ENCODE assay signal across 15 cellular contexts in genomic region chr6:170022827-170023619, GRCh38.
DNase-seq lines count a peak whose midpoint lies in the region; ATAC-seq and TF ChIP-seq lines count a peak whose summit lies in the region.
"Had no signal": no experiment of that assay in that cellular context is flagged by ENCODE, and none has a peak within 500 bp of the region (broad histone marks: within the 10 kb centered on the region; RNA-seq: fewer than 3 reads in every experiment).

No MANE protein-coding gene starts in this region.

- H3K27ac Mint-ChIP-seq in GM23338, result no peak overlapping the region
- H3K27ac Mint-ChIP-seq in effector memory CD8-positive, alpha-beta T cell, result no peak overlapping the region
- no peak overlapping the region for H3K27ac Mint-ChIP-seq in stimulated activated effector memory CD8-positive, alpha-beta T cell treated with anti-CD3 and anti-CD28 coated beads, Interleukin-12 subunit alpha, Interleukin-12 subunit beta, amount 100 ng/mL, for 72 hours
- H3K27ac Mint-ChIP-seq: stimulated activated naive B cell treated with anti-CD40 and anti-IgM and Interleukin-4, amounts not matched to agents 10 μg/mL and 1 μg/mL and 100 μg/mL, for 72 hours had no signal

- no peaks in the 10 kb centered on the region for H3K4me1 ChIP-seq in GM23338 (ENCODE audit: insufficient read depth)
- H3K4me1 ChIP-seq: ascending aorta had no signal

- no peaks in the 10 kb centered on the region for H4K20me1 ChIP-seq in GM23338 (replicated peaks; ENCODE audit: insufficient read depth)

- peaks cover 7% of the 10 kb centered on the region; the same call in 1 of the 3 replicates for H3K36me3 Mint-ChIP-seq in GM23338 (ENCODE audit: low read depth)
- no peaks in the 10 kb centered on the region for H3K36me3 Mint-ChIP-seq in effector memory CD8-positive, alpha-beta T cell (ENCODE audit: insufficient read depth)
- H3K36me3 Mint-ChIP-seq in stimulated activated effector memory CD8-positive, alpha-beta T cell treated with anti-CD3 and anti-CD28 coated beads, Interleukin-12 subunit alpha, Interleukin-12 subunit beta, amount 100 ng/mL, for 72 hours, result no peaks in the 10 kb centered on the region
- H3K36me3 Mint-ChIP-seq: stimulated activated naive B cell treated with anti-CD40 and anti-IgM and Interleukin-4, amounts not matched to agents 10 μg/mL and 1 μg/mL and 100 μg/mL, for 72 hours had no signal

- TF ChIP-seq CTCF in GM23338 (conservative IDR thresholded peaks at IDR 0.05; ENCODE audit: low read depth in 2 of 2), result no peak
- no peak for TF ChIP-seq CTCF in GM13976 (IDR thresholded peaks at IDR 0.05; ENCODE audit: borderline replicate concordance, control extremely low read depth, extremely low read depth, insufficient read depth, missing control alignments)

- no peak overlapping the region for H3K27ac ChIP-seq in GM23338 (ENCODE audit: low read depth)
- H3K27ac ChIP-seq: ascending aorta, left lung, VCaP had no signal

- H2AFZ ChIP-seq in GM23338, result peak overlapping the region; percentile 83

- no peaks in the 10 kb centered on the region for H3F3A ChIP-seq in GM23338 (replicated peaks; ENCODE audit: low read depth)

- ATAC-seq in GM23338 (peak; percentile 79), left lobe of liver (peak; percentile 20), HG03469 (IDR thresholded peaks at IDR 0.05; ENCODE audit: unreplicated experiment) (no peak), HG03097 (IDR thresholded peaks at IDR 0.05; ENCODE audit: low FRiP score, unreplicated experiment) (no peak)
- peak; percentile 45 for ATAC-seq in effector memory CD8-positive, alpha-beta T cell (replicated peaks)
- ATAC-seq in stimulated activated effector memory CD8-positive, alpha-beta T cell treated with anti-CD3 and anti-CD28 coated beads, Interleukin-12 subunit alpha, Interleukin-12 subunit beta, amount 100 ng/mL, for 72 hours, result peak; percentile 54
- ATAC-seq: left lung; stimulated activated naive B cell treated with anti-CD40 and anti-IgM and Interleukin-4, amounts not matched to agents 10 μg/mL and 1 μg/mL and 100 μg/mL, for 72 hours had no signal

- H3K9me3 Mint-ChIP-seq in GM23338, result peaks cover 6% of the 10 kb centered on the region; the same call in 2 of the 3 replicates
- peaks cover 0 to 3% of the 10 kb centered on the region in 2 donors for H3K9me3 Mint-ChIP-seq in effector memory CD8-positive, alpha-beta T cell
- H3K9me3 Mint-ChIP-seq in stimulated activated effector memory CD8-positive, alpha-beta T cell treated with anti-CD3 and anti-CD28 coated beads, Interleukin-12 subunit alpha, Interleukin-12 subunit beta, amount 100 ng/mL, for 72 hours, result no peaks in the 10 kb centered on the region

- no peak overlapping the region for H3K4me3 Mint-ChIP-seq in GM23338
- peak overlapping the region in 1 of 2 donors; percentile 37 for H3K4me3 Mint-ChIP-seq in effector memory CD8-positive, alpha-beta T cell
- peak overlapping the region; percentile 33 for H3K4me3 Mint-ChIP-seq in stimulated activated effector memory CD8-positive, alpha-beta T cell treated with anti-CD3 and anti-CD28 coated beads, Interleukin-12 subunit alpha, Interleukin-12 subunit beta, amount 100 ng/mL, for 72 hours
- H3K4me3 Mint-ChIP-seq: stimulated activated naive B cell treated with anti-CD40 and anti-IgM and Interleukin-4, amounts not matched to agents 10 μg/mL and 1 μg/mL and 100 μg/mL, for 72 hours had no signal

- H3K79me2 ChIP-seq in GM23338 (replicated peaks; ENCODE audit: insufficient read depth), result no peaks in the 10 kb centered on the region

- H3K4me3 ChIP-seq in GM23338, result no peak overlapping the region
- H3K4me3 ChIP-seq: left lung, MG63 had no signal

- in situ Hi-C loops in GM13976 (cut with MboI; ENCODE audit: low sequenced_read_pairs, unreplicated experiment), result no loop called here

- peaks cover 3% of the 10 kb centered on the region for H3K27me3 Mint-ChIP-seq in GM23338 (ENCODE audit: insufficient read depth, low read depth, poor library complexity)
- peaks cover 33 to 34% of the 10 kb centered on the region in 2 donors for H3K27me3 Mint-ChIP-seq in effector memory CD8-positive, alpha-beta T cell

- DNase-seq in GM23338 (ENCODE audit: low spot score) (peak; percentile 62), left lobe of liver (ENCODE audit: low spot score) (no peak), GM13976 (ENCODE audit: low spot score) (no peak)
- no peak for DNase-seq in effector memory CD8-positive, alpha-beta T cell
- no peak for DNase-seq in stimulated activated effector memory CD8-positive, alpha-beta T cell treated with anti-CD3 and anti-CD28 coated beads, Interleukin-12 subunit alpha, Interleukin-12 subunit beta, amount 100 ng/mL, for 72 hours (ENCODE audit: low spot score in 2 of 2)
- DNase-seq: EL; MG63; NCI-H1694; NCI-H345; stimulated activated naive B cell treated with anti-CD40 and anti-IgM and Interleukin-4, amounts not matched to agents 10 μg/mL and 1 μg/mL and 100 μg/mL, for 72 hours had no signal

- no peak overlapping the region for H3K4me2 ChIP-seq in GM23338

- H3K27me3 ChIP-seq in GM23338 (ENCODE audit: insufficient read depth), result 0 out of 2 replicates have a peak, but pooled peaks cover 3% of the 10 kb centered on the region
- H3K27me3 ChIP-seq: ascending aorta, MG63 had no signal

- no peaks in the 10 kb centered on the region for H3K36me3 ChIP-seq in GM23338 (ENCODE audit: insufficient read depth)
- H3K36me3 ChIP-seq: ascending aorta, left lung, MG63 had no signal

- H3K4me1 Mint-ChIP-seq in GM23338, result no peaks in the 10 kb centered on the region; the same call in 2 of the 3 replicates
- H3K4me1 Mint-ChIP-seq in effector memory CD8-positive, alpha-beta T cell (ENCODE audit: low read depth in 2 of 2), result peaks cover 6% of the 10 kb centered on the region in 2 donors
- H3K4me1 Mint-ChIP-seq in stimulated activated effector memory CD8-positive, alpha-beta T cell treated with anti-CD3 and anti-CD28 coated beads, Interleukin-12 subunit alpha, Interleukin-12 subunit beta, amount 100 ng/mL, for 72 hours, result peaks cover 15% of the 10 kb centered on the region
- H3K4me1 Mint-ChIP-seq: stimulated activated naive B cell treated with anti-CD40 and anti-IgM and Interleukin-4, amounts not matched to agents 10 μg/mL and 1 μg/mL and 100 μg/mL, for 72 hours had no signal

- 0 out of 2 replicates have a peak, but pooled peaks cover 4% of the 10 kb centered on the region for H3K9me2 ChIP-seq in GM23338 (ENCODE audit: insufficient read depth)

TF ChIP-seq in GM23338, 12 proteins besides CTCF, POLR2A, EP300 and RAD21:
- TF ChIP-seq, protein P1, sequence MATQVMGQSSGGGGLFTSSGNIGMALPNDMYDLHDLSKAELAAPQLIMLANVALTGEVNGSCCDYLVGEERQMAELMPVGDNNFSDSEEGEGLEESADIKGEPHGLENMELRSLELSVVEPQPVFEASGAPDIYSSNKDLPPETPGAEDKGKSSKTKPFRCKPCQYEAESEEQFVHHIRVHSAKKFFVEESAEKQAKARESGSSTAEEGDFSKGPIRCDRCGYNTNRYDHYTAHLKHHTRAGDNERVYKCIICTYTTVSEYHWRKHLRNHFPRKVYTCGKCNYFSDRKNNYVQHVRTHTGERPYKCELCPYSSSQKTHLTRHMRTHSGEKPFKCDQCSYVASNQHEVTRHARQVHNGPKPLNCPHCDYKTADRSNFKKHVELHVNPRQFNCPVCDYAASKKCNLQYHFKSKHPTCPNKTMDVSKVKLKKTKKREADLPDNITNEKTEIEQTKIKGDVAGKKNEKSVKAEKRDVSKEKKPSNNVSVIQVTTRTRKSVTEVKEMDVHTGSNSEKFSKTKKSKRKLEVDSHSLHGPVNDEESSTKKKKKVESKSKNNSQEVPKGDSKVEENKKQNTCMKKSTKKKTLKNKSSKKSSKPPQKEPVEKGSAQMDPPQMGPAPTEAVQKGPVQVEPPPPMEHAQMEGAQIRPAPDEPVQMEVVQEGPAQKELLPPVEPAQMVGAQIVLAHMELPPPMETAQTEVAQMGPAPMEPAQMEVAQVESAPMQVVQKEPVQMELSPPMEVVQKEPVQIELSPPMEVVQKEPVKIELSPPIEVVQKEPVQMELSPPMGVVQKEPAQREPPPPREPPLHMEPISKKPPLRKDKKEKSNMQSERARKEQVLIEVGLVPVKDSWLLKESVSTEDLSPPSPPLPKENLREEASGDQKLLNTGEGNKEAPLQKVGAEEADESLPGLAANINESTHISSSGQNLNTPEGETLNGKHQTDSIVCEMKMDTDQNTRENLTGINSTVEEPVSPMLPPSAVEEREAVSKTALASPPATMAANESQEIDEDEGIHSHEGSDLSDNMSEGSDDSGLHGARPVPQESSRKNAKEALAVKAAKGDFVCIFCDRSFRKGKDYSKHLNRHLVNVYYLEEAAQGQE (IDR thresholded peaks at IDR 0.05; ENCODE audit: unreplicated experiment), result no peak
- TF ChIP-seq NANOG (IDR thresholded peaks at IDR 0.05; ENCODE audit: borderline replicate concordance) (no peak), EZH2 (IDR thresholded peaks at IDR 0.05; ENCODE audit: low read depth, unreplicated experiment) (no peak), ZNF331 (CRISPR knock-in tag; IDR thresholded peaks at IDR 0.05; ENCODE audit: low read depth) (no peak), JUNB (IDR thresholded peaks at IDR 0.05; ENCODE audit: unreplicated experiment) (no peak), EZH2phosphoT487 (IDR thresholded peaks at IDR 0.05; ENCODE audit: unreplicated experiment) (no peak), CREB1 (CRISPR knock-in tag; IDR thresholded peaks at IDR 0.05; ENCODE audit: low read depth) (no peak), STAT1 (IDR thresholded peaks at IDR 0.05; ENCODE audit: unreplicated experiment) (no peak)
- TF ChIP-seq, protein P2, sequence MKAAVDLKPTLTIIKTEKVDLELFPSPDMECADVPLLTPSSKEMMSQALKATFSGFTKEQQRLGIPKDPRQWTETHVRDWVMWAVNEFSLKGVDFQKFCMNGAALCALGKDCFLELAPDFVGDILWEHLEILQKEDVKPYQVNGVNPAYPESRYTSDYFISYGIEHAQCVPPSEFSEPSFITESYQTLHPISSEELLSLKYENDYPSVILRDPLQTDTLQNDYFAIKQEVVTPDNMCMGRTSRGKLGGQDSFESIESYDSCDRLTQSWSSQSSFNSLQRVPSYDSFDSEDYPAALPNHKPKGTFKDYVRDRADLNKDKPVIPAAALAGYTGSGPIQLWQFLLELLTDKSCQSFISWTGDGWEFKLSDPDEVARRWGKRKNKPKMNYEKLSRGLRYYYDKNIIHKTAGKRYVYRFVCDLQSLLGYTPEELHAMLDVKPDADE (IDR thresholded peaks at IDR 0.05), result no peak

Comparison
In these comparisons a context has a peak if more than half of its experiments do, and no peak if none do; other contexts are left out.
1. ATAC-seq: peak in GM23338 (single experiment), effector memory CD8-positive, alpha-beta T cell (single experiment), left lobe of liver (single experiment) and stimulated activated effector memory CD8-positive, alpha-beta T cell treated with anti-CD3 and anti-CD28 coated beads, Interleukin-12 subunit alpha, Interleukin-12 subunit beta, amount 100 ng/mL, for 72 hours (single experiment); none in HG03469 (single experiment) and HG03097 (single experiment).